ENCODE assay signal across 9 cellular contexts in the genomic region with DNA sequence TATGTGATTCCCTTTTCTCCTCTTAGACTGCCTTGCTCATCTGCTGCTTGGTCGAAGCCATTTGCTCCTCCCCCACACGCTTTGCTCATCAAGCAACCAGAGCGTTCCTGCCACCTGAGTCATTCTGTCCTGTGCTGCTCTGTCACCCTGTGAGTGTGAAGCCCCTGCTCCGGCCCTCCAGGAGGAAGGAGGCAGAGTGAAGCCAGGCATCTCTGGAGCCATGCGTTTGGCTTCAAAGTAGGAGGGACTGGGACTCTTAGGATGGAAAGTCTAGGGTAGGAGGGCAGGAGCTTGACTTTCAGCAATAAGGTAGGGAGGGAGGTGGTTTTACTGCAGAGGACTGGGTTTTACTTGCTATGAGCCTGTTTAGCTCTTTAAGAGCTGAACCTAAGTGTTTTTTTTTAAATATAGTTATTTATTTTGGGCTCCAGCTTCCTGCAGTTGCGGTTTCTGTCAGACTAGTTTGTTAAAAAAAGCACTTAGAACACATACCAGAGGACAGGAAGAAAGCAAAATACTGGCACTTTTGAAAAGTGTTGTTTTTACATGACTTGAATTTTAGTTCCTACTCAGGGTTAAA.
DNase-seq lines count a peak whose midpoint lies in the region; ATAC-seq, FAIRE-seq and TF ChIP-seq lines count a peak whose summit lies in the region.
"Had no signal": no experiment of that assay in that cellular context is flagged by ENCODE, and none has a peak within 500 bp of the region (broad histone marks: within the 10 kb centered on the region; RNA-seq: fewer than 3 reads in every experiment).

No MANE protein-coding gene starts in this region.

- no peaks in the 10 kb centered on the region for H3K36me3 Mint-ChIP-seq in CD14-positive monocyte

- no peak for TF ChIP-seq RAD21 in K562 (CRISPR knock-in tag; conservative IDR thresholded peaks at IDR 0.05 in 1 of 2, IDR thresholded peaks at IDR 0.05 in 1 of 2)

- no peak overlapping the region for H3K4me3 ChIP-seq in K562
- H3K4me3 ChIP-seq in lower lobe of right lung, result peak overlapping the region; percentile 14
- H3K4me3 ChIP-seq: SK-N-MC had no signal

- ATAC-seq in GM19468 (IDR thresholded peaks at IDR 0.05; ENCODE audit: extremely low read depth, unreplicated experiment) (peak; percentile 78), HG03571 (IDR thresholded peaks at IDR 0.05; ENCODE audit: unreplicated experiment) (peak; percentile 84), K562 (peak; percentile 73), lower lobe of right lung (peak; percentile 91 to 93)

- no peak for TF ChIP-seq CTCF in CD14-positive monocyte (IDR thresholded peaks at IDR 0.05)
- TF ChIP-seq CTCF in K562 (IDR thresholded peaks at IDR 0.05 in 2 of 3, conservative IDR thresholded peaks at IDR 0.05 in 1 of 3; ENCODE audit: insufficient read depth in 2 of 3, low read depth in 1 of 3, low read length in 3 of 3), result no peak
- no peak for TF ChIP-seq CTCF in lower lobe of right lung (IDR thresholded peaks at IDR 0.05)

- no peak for FAIRE-seq in K562 (lab: Jason Lieb, UNC)

- H3K79me2 ChIP-seq in K562 (ENCODE audit: control insufficient read depth, insufficient read depth, low read length), result no peaks in the 10 kb centered on the region

- peak overlapping the region; percentile 67 to 95 (median 88) for H3K27ac Mint-ChIP-seq in CD14-positive monocyte

- H3K36me3 ChIP-seq in K562 (ENCODE audit: control insufficient read depth, insufficient read depth, low read length) (no peaks in the 10 kb centered on the region), lower lobe of right lung (no peaks in the 10 kb centered on the region)

- 0% methylated on average over 5 of the region's 6 CpGs for WGBS in K562 (ENCODE audit: insufficient coverage, low coverage, missing lambda C conversion rate)

- H3K9ac ChIP-seq in K562 (ENCODE audit: insufficient read depth in 1 of 2, low read depth in 2 of 2, low read length in 2 of 2), result no peak overlapping the region

- POLR2A ChIA-PET in K562 (lab: Yijun Ruan, JAX), result no interaction called here

- peaks cover 22 to 55% of the 10 kb centered on the region in 2 experiments for H3K27me3 ChIP-seq in K562 (ENCODE audit: control insufficient read depth in 2 of 2, insufficient read depth in 2 of 2, low read length in 2 of 2)
- no peaks in the 10 kb centered on the region for H3K27me3 ChIP-seq in lower lobe of right lung (ENCODE audit: low read depth)

- in situ Hi-C loops in K562 (cut with MboI), result no loop called here

- no peak overlapping the region for H2AFZ ChIP-seq in K562 (ENCODE audit: low read depth, low read length)

- no peaks in the 10 kb centered on the region for H3K9me1 ChIP-seq in K562 (ENCODE audit: control insufficient read depth, insufficient read depth, low read length)

- H3K4me1 ChIP-seq in K562 (replicated peaks in 1 of 2; ENCODE audit: control insufficient read depth in 2 of 2, insufficient read depth in 2 of 2, low read length in 2 of 2), result no peaks in the 10 kb centered on the region
- H3K4me1 ChIP-seq in lower lobe of right lung, result peaks cover 28% of the 10 kb centered on the region

- H3K9me3 ChIP-seq in K562 (replicated peaks; ENCODE audit: control insufficient read depth, insufficient read depth, low read depth, low read length), result no peaks in the 10 kb centered on the region
- no peaks in the 10 kb centered on the region for H3K9me3 ChIP-seq in lower lobe of right lung

- peaks cover 0 to 6% (median 3%) of the 10 kb centered on the region in 3 donors for H3K27me3 Mint-ChIP-seq in CD14-positive monocyte (ENCODE audit: low read depth in 3 of 3)

- no TSS peak for BruUV-seq in K562 (replicated peaks; lab: Mats Ljungman, UMichigan)

- H3K4me3 Mint-ChIP-seq in CD14-positive monocyte, result peak overlapping the region; percentile 47 to 83

- no peak overlapping the region for H3K27ac ChIP-seq in K562 (ENCODE audit: extremely low read depth, low read depth, low read length)
- peak overlapping the region; percentile 70 for H3K27ac ChIP-seq in lower lobe of right lung
- H3K27ac ChIP-seq: SK-N-MC had no signal

- TF ChIP-seq POLR2A in K562 (conservative IDR thresholded peaks at IDR 0.05), result no peak

- CTCF ChIA-PET in K562 (lab: Yijun Ruan, JAX; ENCODE audit: low intra/inter-chr PET ratio), result no interaction called here

- peaks cover 33% of the 10 kb centered on the region for H3K4me1 Mint-ChIP-seq in CD14-positive monocyte

- intact Hi-C loops in CD14-positive monocyte (cut with micrococcal nuclease) (no loop called here), K562 (cut with micrococcal nuclease) (no loop called here), lower lobe of right lung (cut with DNase I) (no loop called here)

- peak; percentile 78 for DNase-seq in CD14-positive monocyte (ENCODE audit: low spot score)
- DNase-seq in T1000 (lab: John Stamatoyannopoulos, UW), result peak; percentile 53
- peak in 2 of 4 experiments; percentile 12 to 15 for DNase-seq in K562 (ENCODE audit: extremely low read depth in 1 of 4, low spot score in 3 of 4)
- peak; percentile 65 for DNase-seq in lower lobe of right lung
- peak; percentile 15 for DNase-seq in stimulated activated CD8-positive, alpha-beta memory T cell treated with anti-CD3 and anti-CD28 coated beads, Interleukin-15, amount 100 ng/mL, for 24 hours (ENCODE audit: low read depth)
- DNase-seq in DMS79 (lab: John Stamatoyannopoulos, UW), result no peak

- TF ChIP-seq EP300 in K562 (IDR thresholded peaks at IDR 0.05; ENCODE audit: low read length), result no peak

- no peak overlapping the region for H3K4me2 ChIP-seq in K562 (ENCODE audit: insufficient read depth, low read length)

- H3K9me3 Mint-ChIP-seq in CD14-positive monocyte, result peaks cover 0 to 2% (median 1%) of the 10 kb centered on the region in 7 donors

- H4K20me1 ChIP-seq in K562 (replicated peaks; ENCODE audit: control insufficient read depth, insufficient read depth, low read length), result no peaks in the 10 kb centered on the region

TF ChIP-seq in K562, 482 proteins besides CTCF, POLR2A, EP300 and RAD21 (continues in another document):
- TF ChIP-seq JUND (IDR thresholded peaks at IDR 0.05; ENCODE audit: borderline replicate concordance, low read depth, low read length) (peak; percentile 26; the same call in 1 of the 2 replicates), JUND (tag; IDR thresholded peaks at IDR 0.05; ENCODE audit: borderline replicate concordance, low read depth, low read length) (no peak; the same call in 2 of the 3 replicates), ZFP1 (CRISPR knock-in tag; IDR thresholded peaks at IDR 0.05) (no peak), BCOR (IDR thresholded peaks at IDR 0.05) (no peak), ZBED1 (IDR thresholded peaks at IDR 0.05) (no peak), C11orf30 (IDR thresholded peaks at IDR 0.05; ENCODE audit: low read depth) (no peak), ZNF324 (CRISPR knock-in tag; IDR thresholded peaks at IDR 0.05) (no peak), MEF2A (IDR thresholded peaks at IDR 0.05; ENCODE audit: control insufficient read depth, low read depth, low read length) (no peak), CBFA2T2 (conservative IDR thresholded peaks at IDR 0.05) (no peak), L3MBTL2 (IDR thresholded peaks at IDR 0.05) (no peak), DNMT1 (IDR thresholded peaks at IDR 0.05) (no peak), HMG20B (CRISPR knock-in tag; IDR thresholded peaks at IDR 0.05) (no peak)
- TF ChIP-seq, protein P1, sequence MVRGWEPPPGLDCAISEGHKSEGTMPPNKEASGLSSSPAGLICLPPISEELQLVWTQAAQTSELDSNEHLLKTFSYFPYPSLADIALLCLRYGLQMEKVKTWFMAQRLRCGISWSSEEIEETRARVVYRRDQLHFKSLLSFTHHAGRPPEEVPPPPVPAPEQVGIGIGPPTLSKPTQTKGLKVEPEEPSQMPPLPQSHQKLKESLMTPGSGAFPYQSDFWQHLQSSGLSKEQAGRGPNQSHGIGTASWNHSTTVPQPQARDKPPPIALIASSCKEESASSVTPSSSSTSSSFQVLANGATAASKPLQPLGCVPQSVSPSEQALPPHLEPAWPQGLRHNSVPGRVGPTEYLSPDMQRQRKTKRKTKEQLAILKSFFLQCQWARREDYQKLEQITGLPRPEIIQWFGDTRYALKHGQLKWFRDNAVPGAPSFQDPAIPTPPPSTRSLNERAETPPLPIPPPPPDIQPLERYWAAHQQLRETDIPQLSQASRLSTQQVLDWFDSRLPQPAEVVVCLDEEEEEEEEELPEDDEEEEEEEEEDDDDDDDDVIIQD (CRISPR knock-in tag; IDR thresholded peaks at IDR 0.05), result no peak
- TF ChIP-seq, protein P2, sequence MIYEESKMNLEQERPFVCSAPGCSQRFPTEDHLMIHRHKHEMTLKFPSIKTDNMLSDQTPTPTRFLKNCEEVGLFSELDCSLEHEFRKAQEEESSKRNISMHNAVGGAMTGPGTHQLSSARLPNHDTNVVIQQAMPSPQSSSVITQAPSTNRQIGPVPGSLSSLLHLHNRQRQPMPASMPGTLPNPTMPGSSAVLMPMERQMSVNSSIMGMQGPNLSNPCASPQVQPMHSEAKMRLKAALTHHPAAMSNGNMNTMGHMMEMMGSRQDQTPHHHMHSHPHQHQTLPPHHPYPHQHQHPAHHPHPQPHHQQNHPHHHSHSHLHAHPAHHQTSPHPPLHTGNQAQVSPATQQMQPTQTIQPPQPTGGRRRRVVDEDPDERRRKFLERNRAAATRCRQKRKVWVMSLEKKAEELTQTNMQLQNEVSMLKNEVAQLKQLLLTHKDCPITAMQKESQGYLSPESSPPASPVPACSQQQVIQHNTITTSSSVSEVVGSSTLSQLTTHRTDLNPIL (CRISPR knock-in tag; IDR thresholded peaks at IDR 0.05), result no peak
- TF ChIP-seq, protein P3, sequence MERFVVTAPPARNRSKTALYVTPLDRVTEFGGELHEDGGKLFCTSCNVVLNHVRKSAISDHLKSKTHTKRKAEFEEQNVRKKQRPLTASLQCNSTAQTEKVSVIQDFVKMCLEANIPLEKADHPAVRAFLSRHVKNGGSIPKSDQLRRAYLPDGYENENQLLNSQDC (CRISPR knock-in tag; IDR thresholded peaks at IDR 0.05), result no peak
- TF ChIP-seq, protein P4, sequence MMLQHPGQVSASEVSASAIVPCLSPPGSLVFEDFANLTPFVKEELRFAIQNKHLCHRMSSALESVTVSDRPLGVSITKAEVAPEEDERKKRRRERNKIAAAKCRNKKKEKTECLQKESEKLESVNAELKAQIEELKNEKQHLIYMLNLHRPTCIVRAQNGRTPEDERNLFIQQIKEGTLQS (IDR thresholded peaks at IDR 0.05), result peak; percentile 19; the same call in 1 of the 2 replicates
- TF ChIP-seq, protein P4 (CRISPR knock-in tag; conservative IDR thresholded peaks at IDR 0.05), result no peak
